19 cellular contexts compared by ENCODE assay signal in genomic region chr12:110006115-110006514, GRCh38.
"Had no signal": no experiment of that assay in that cellular context is flagged by ENCODE, and none has a peak within 500 bp of the region (broad histone marks: within the 10 kb centered on the region; RNA-seq: fewer than 3 reads in every experiment).

No MANE protein-coding gene starts in this region.

- H3K36me3 ChIP-seq: breast epithelium had no signal

- DNase-seq: activated CD4-positive, alpha-beta T cell treated with anti-CD3 and anti-CD28 coated beads, Interleukin-2, amount 10 ng/mL, durations not matched to agents 24 days and 14 days; activated CD4-positive, CD25-positive, alpha-beta regulatory T cell; activated effector memory CD4-positive, alpha-beta T cell treated with anti-CD3 and anti-CD28 coated beads, Interleukin-2, amount 50 U/mL, for 16 hours; activated naive CD8-positive, alpha-beta T cell treated with anti-CD3 and anti-CD28 coated beads, Interleukin-2, amount 10 ng/mL, durations not matched to agents 7 days and 5 days; anterior cingulate cortex; effector memory CD4-positive, alpha-beta T cell; foreskin melanocyte; left ventricle myocardium superior; mesenchymal stem cell; occipital lobe; stimulated activated CD4-positive, alpha-beta T cell treated with anti-CD3 and anti-CD28 coated beads, Interleukin-4, amount 100 ng/mL, for 4 hours; stimulated activated CD8-positive, alpha-beta memory T cell treated with anti-CD3 and anti-CD28 coated beads, Interleukin-4, amount 100 ng/mL, for 48 hours; stimulated activated naive CD8-positive, alpha-beta T cell treated with anti-CD3 and anti-CD28 coated beads, Interleukin-15, amount 100 ng/mL, for 72 hours; testis had no signal

- H3K27ac ChIP-seq: breast epithelium, testis had no signal

- H3K4me3 Mint-ChIP-seq: dendritic cell treated with granulocyte-macrophage colony-stimulating factor and Interleukin-4, amounts not matched to agents 40 ng/mL and 50 ng/mL, for 4 days; nephron had no signal

- ATAC-seq: left ventricle myocardium superior, SK-N-SH treated with all-trans-retinoic acid at 6 μM for 48 hours had no signal

- H3K27me3 Mint-ChIP-seq: activated CD4-positive, alpha-beta T cell treated with anti-CD3 and anti-CD28 coated beads, Interleukin-2, amount 10 ng/mL, durations not matched to agents 24 days and 14 days; activated naive CD8-positive, alpha-beta T cell treated with anti-CD3 and anti-CD28 coated beads, Interleukin-2, amount 10 ng/mL, durations not matched to agents 7 days and 5 days; dendritic cell treated with granulocyte-macrophage colony-stimulating factor and Interleukin-4, amounts not matched to agents 40 ng/mL and 50 ng/mL, for 4 days; stimulated activated naive CD8-positive, alpha-beta T cell treated with anti-CD3 and anti-CD28 coated beads, Interleukin-15, amount 100 ng/mL, for 72 hours had no signal

- H3K4me3 ChIP-seq: breast epithelium, testis had no signal

- H3K9me3 ChIP-seq: breast epithelium, testis had no signal

- H3K27me3 ChIP-seq: breast epithelium, testis had no signal

- H3K27ac Mint-ChIP-seq: dendritic cell treated with granulocyte-macrophage colony-stimulating factor and Interleukin-4, amounts not matched to agents 40 ng/mL and 50 ng/mL, for 4 days; nephron had no signal

- H3K4me1 ChIP-seq: testis had no signal

- H3K9me3 Mint-ChIP-seq: activated naive CD8-positive, alpha-beta T cell treated with anti-CD3 and anti-CD28 coated beads, Interleukin-2, amount 10 ng/mL, durations not matched to agents 7 days and 5 days; nephron; T-helper 1 cell treated with Interleukin-12 subunit alpha and Interleukin-12 subunit beta and Interleukin-4 antibody, amounts not matched to agents 30 μg/mL and 1 μg/mL, for 36 hours had no signal
